25 cellular contexts compared by ENCODE assay signal in genomic region chr3:126543457-126544090, GRCh38. TPM values are rescaled to one million over a fixed set of nuclear protein-coding genes. Genes with fewer than 3 reads are reported as not detected.
DNase-seq lines count a peak whose midpoint lies in the region; ATAC-seq, FAIRE-seq and TF ChIP-seq lines count a peak whose summit lies in the region.
"Had no signal": no experiment of that assay in that cellular context is flagged by ENCODE, and none has a peak within 500 bp of the region (broad histone marks: within the 10 kb centered on the region; RNA-seq: fewer than 3 reads in every experiment).

No MANE protein-coding gene starts in this region.

- H3K4me3 ChIP-seq in kidney (ENCODE audit: low read length in 2 of 2) (no peak overlapping the region), transverse colon (no peak overlapping the region)
- H3K4me3 ChIP-seq: suprapubic skin had no signal

- no peak overlapping the region for H3K27ac ChIP-seq in kidney (ENCODE audit: low read depth in 2 of 2, low read length in 2 of 2)
- no peak overlapping the region for H3K27ac ChIP-seq in transverse colon
- H3K27ac ChIP-seq in RWPE1 = no peak overlapping the region
- H3K27ac ChIP-seq: HL-60, suprapubic skin had no signal

- H3K9ac ChIP-seq in kidney (ENCODE audit: low read length in 2 of 2) = no peak overlapping the region

- peaks cover 3% of the 10 kb centered on the region in 2 donors for H3K4me1 ChIP-seq in kidney (ENCODE audit: control insufficient read depth in 1 of 2, insufficient read depth in 1 of 2, low read depth in 1 of 2, low read length in 2 of 2)
- no peaks in the 10 kb centered on the region for H3K4me1 ChIP-seq in transverse colon

- TF ChIP-seq CTCF in WTC11 (IDR thresholded peaks at IDR 0.05) (no peak), kidney (IDR thresholded peaks at IDR 0.05; ENCODE audit: borderline replicate concordance, extremely low read depth, insufficient read depth) (no peak), transverse colon (IDR thresholded peaks at IDR 0.05) (no peak), RWPE1 (conservative IDR thresholded peaks at IDR 0.05; ENCODE audit: low read depth) (no peak)

- POLR2A ChIA-PET in WTC11 (lab: Charles Lee) = no interaction called here
- POLR2A ChIA-PET in RWPE1 (lab: Yijun Ruan, JAX; ENCODE audit: low non-redundant PET) = no interaction called here

- H3K36me3 Mint-ChIP-seq in WTC11 = no peaks in the 10 kb centered on the region
- H3K36me3 Mint-ChIP-seq: activated CD8-positive, alpha-beta memory T cell treated with anti-CD3 and anti-CD28 coated beads, Interleukin-2, amount 10 ng/mL, durations not matched to agents 7 days and 5 days had no signal

- H3K9me3 ChIP-seq in kidney (ENCODE audit: control insufficient read depth in 1 of 2, low read length in 2 of 2) = no peaks in the 10 kb centered on the region
- no peaks in the 10 kb centered on the region for H3K9me3 ChIP-seq in transverse colon
- H3K9me3 ChIP-seq: suprapubic skin had no signal

- H3K4me3 Mint-ChIP-seq in WTC11 = no peak overlapping the region
- H3K4me3 Mint-ChIP-seq: activated CD8-positive, alpha-beta memory T cell treated with anti-CD3 and anti-CD28 coated beads, Interleukin-2, amount 10 ng/mL, durations not matched to agents 7 days and 5 days had no signal

- CTCF ChIA-PET in WTC11 (lab: Charles Lee) (no interaction called here), RWPE1 (lab: Yijun Ruan, JAX) (no interaction called here)

- H3K27ac Mint-ChIP-seq in WTC11 = peak overlapping the region; percentile 6; the same call in 1 of the 2 replicates
- H3K27ac Mint-ChIP-seq: activated CD8-positive, alpha-beta memory T cell treated with anti-CD3 and anti-CD28 coated beads, Interleukin-2, amount 10 ng/mL, durations not matched to agents 7 days and 5 days had no signal

- H3K36me3 ChIP-seq in kidney (ENCODE audit: control insufficient read depth in 1 of 2, insufficient read depth in 2 of 2, low read length in 2 of 2) (no peaks in the 10 kb centered on the region), transverse colon (no peaks in the 10 kb centered on the region)
- H3K36me3 ChIP-seq: suprapubic skin had no signal

- no peaks in the 10 kb centered on the region for H3K9me3 Mint-ChIP-seq in WTC11

- no peak for ATAC-seq in Right ventricle myocardium superior (ENCODE audit: poor library complexity)
- no peak for ATAC-seq in left ventricle myocardium superior
- ATAC-seq in WTC11 = no peak
- no peak for ATAC-seq in HG02970 (IDR thresholded peaks at IDR 0.05; ENCODE audit: low FRiP score, unreplicated experiment)
- ATAC-seq: activated CD8-positive, alpha-beta memory T cell treated with anti-CD3 and anti-CD28 coated beads, Interleukin-2, amount 10 ng/mL, durations not matched to agents 7 days and 5 days had no signal

- 88 to 90% methylated on average over 1 to 3 of the region's 3 CpGs for WGBS in transverse colon (ENCODE audit: low coverage in 1 of 2), 2 donors

- H3K27me3 ChIP-seq in transverse colon = peaks cover 18% of the 10 kb centered on the region

- intact Hi-C loops in Right ventricle myocardium superior (cut with DNase I) (no loop called here), left ventricle myocardium superior (cut with micrococcal nuclease) (no loop called here), kidney (cut with DNase I) (no loop called here), transverse colon (cut with DNase I; ENCODE audit: low total_unique reads) (loop anchor here (2.0 kb wide), 1 partner anchor 77 kb away; no protein-coding TSS in a partner anchor)

- DNase-seq in Right ventricle myocardium superior (peak; percentile 32), left ventricle myocardium superior (no peak), WTC11 (ENCODE audit: low spot score) (peak; percentile 4), kidney (peak; percentile 40), transverse colon (peak; percentile 3), SHP77 (lab: John Stamatoyannopoulos, UW) (no peak), RWPE1 (ENCODE audit: low spot score) (no peak)
- DNase-seq: activated CD4-positive, alpha-beta T cell treated with anti-CD3 and anti-CD28 coated beads for 4 hours; activated CD8-positive, alpha-beta memory T cell treated with anti-CD3 and anti-CD28 coated beads, Interleukin-2, amount 10 ng/mL, durations not matched to agents 7 days and 5 days; anterior cingulate cortex; central memory CD4-positive, alpha-beta T cell; effector memory CD4-positive, alpha-beta T cell; IMR-90; NCI-H1417; retina had no signal

- no peak for TF ChIP-seq EP300 in transverse colon (IDR thresholded peaks at IDR 0.05; ENCODE audit: low read depth)

- TF ChIP-seq POLR2A in transverse colon (IDR thresholded peaks at IDR 0.05) = no peak

- no peak for FAIRE-seq in kidney (lab: Jason Lieb, UNC)
- FAIRE-seq: RCC 7860 had no signal

- in situ Hi-C loops in transverse colon (cut with MboI; ENCODE audit: low pct_ligation_motif_present in 1 of 4, low pct_unique_long_range_greater_than_20kb in 1 of 4, low sequenced_read_pairs in 3 of 4) = no loop called here

- H3K4me1 Mint-ChIP-seq in WTC11 = peaks cover 17% of the 10 kb centered on the region

- no peaks in the 10 kb centered on the region; the same call in 1 of the 2 replicates for H3K27me3 Mint-ChIP-seq in WTC11 (ENCODE audit: low read depth)

TF ChIP-seq in WTC11, 78 proteins besides CTCF, POLR2A, EP300 and RAD21 (continues in another document):
- TF ChIP-seq, protein P1, sequence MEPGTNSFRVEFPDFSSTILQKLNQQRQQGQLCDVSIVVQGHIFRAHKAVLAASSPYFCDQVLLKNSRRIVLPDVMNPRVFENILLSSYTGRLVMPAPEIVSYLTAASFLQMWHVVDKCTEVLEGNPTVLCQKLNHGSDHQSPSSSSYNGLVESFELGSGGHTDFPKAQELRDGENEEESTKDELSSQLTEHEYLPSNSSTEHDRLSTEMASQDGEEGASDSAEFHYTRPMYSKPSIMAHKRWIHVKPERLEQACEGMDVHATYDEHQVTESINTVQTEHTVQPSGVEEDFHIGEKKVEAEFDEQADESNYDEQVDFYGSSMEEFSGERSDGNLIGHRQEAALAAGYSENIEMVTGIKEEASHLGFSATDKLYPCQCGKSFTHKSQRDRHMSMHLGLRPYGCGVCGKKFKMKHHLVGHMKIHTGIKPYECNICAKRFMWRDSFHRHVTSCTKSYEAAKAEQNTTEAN (CRISPR knock-in tag; IDR thresholded peaks at IDR 0.05) = no peak
- no peak for TF ChIP-seq NFE2L1 (CRISPR knock-in tag; IDR thresholded peaks at IDR 0.05)
- TF ChIP-seq IRF1 (CRISPR knock-in tag; IDR thresholded peaks at IDR 0.05) = no peak
- TF ChIP-seq E2F1 (CRISPR knock-in tag; IDR thresholded peaks at IDR 0.05) = no peak
- no peak for TF ChIP-seq ATF6 (CRISPR knock-in tag; IDR thresholded peaks at IDR 0.05)
- TF ChIP-seq FOXP1 (CRISPR knock-in tag; IDR thresholded peaks at IDR 0.05; ENCODE audit: borderline replicate concordance) = no peak
- TF ChIP-seq ESRRA (CRISPR knock-in tag; IDR thresholded peaks at IDR 0.05; ENCODE audit: borderline replicate concordance) = no peak
- no peak for TF ChIP-seq MLX (CRISPR knock-in tag; IDR thresholded peaks at IDR 0.05)

RNA-seq across cellular contexts. Expression of gene C3orf22, which starts 15.2 kb away (rescaled TPM):
- total RNA-seq in Right ventricle myocardium superior = not detected
- not detected for total RNA-seq in left ventricle myocardium superior
- not detected in 3 replicates for total RNA-seq in WTC11 (2021)
- not detected for total RNA-seq in kidney
- polyA plus RNA-seq in kidney (ENCODE audit: insufficient read depth, low read depth, low replicate concordance) = not detected
- total RNA-seq in transverse colon = not detected
- total RNA-seq: activated CD8-positive, alpha-beta memory T cell treated with anti-CD3 and anti-CD28 coated beads, Interleukin-2, amount 10 ng/mL, durations not matched to agents 7 days and 5 days; fibroblast of lung; glomerular endothelial cell; IMR-90; M059J; mucosa of gallbladder; NCI-H460; suprapubic skin had no signal
- polyA plus RNA-seq: AG04450, fibroblast of lung, IMR-90 had no signal

RNA-seq across cellular contexts. Expression of gene CHST13, which starts 19.6 kb away (rescaled TPM):
- 0.11 TPM for total RNA-seq in Right ventricle myocardium superior
- total RNA-seq in left ventricle myocardium superior = 0.45 TPM
- 4.1 to 6.8 TPM (median 6.4 TPM) in 3 replicates for total RNA-seq in WTC11 (2021)
- total RNA-seq in kidney = 3.3 TPM
- 7.0 TPM for polyA plus RNA-seq in kidney (ENCODE audit: insufficient read depth, low read depth, low replicate concordance)
- total RNA-seq in transverse colon = 1 to 10 TPM in 3 of 4 donors, not detected in 1; 2.0 to 6.4 (median 4.9) TPM
- total RNA-seq: activated CD8-positive, alpha-beta memory T cell treated with anti-CD3 and anti-CD28 coated beads, Interleukin-2, amount 10 ng/mL, durations not matched to agents 7 days and 5 days; glomerular endothelial cell; IMR-90; M059J; NCI-H460; suprapubic skin had no signal
- polyA plus RNA-seq: AG04450, fibroblast of lung, IMR-90 had no signal

RNA-seq across cellular contexts. Expression of gene UROC1, which starts 26.0 kb away (rescaled TPM):
- total RNA-seq in Right ventricle myocardium superior (not detected), left ventricle myocardium superior (not detected), WTC11 (2021) (0.09 TPM in 1 of 3 replicates, not detected in the others), kidney (not detected), transverse colon (not detected)
- polyA plus RNA-seq in kidney (ENCODE audit: insufficient read depth, low read depth, low replicate concordance) = not detected
- total RNA-seq: activated CD8-positive, alpha-beta memory T cell treated with anti-CD3 and anti-CD28 coated beads, Interleukin-2, amount 10 ng/mL, durations not matched to agents 7 days and 5 days; fibroblast of lung; glomerular endothelial cell; IMR-90; NCI-H460; suprapubic skin had no signal
- polyA plus RNA-seq: AG04450, fibroblast of lung, IMR-90 had no signal

Comparison
In these comparisons a context has a peak if more than half of its experiments do, and no peak if none do; other contexts are left out.
1. DNase-seq: peak in Right ventricle myocardium superior (single experiment), WTC11 (single experiment), kidney (single experiment) and transverse colon (single experiment); none in left ventricle myocardium superior (single experiment), SHP77 (0 of 2) and RWPE1 (single experiment).